Comparison of ENCODE assay signal across 18 cellular contexts in genomic region chr6:157944983-157945931, GRCh38. TPM values are rescaled to one million over a fixed set of nuclear protein-coding genes. Genes with fewer than 3 reads are reported as not detected.
DNase-seq lines count a peak whose midpoint lies in the region; ATAC-seq, FAIRE-seq and TF ChIP-seq lines count a peak whose summit lies in the region.
"Had no signal": no experiment of that assay in that cellular context is flagged by ENCODE, and none has a peak within 500 bp of the region (broad histone marks: within the 10 kb centered on the region; RNA-seq: fewer than 3 reads in every experiment).

No MANE protein-coding gene starts in this region.

- no peaks in the 10 kb centered on the region for H3K27me3 ChIP-seq in HepG2 (ENCODE audit: control insufficient read depth in 1 of 2, insufficient read depth in 2 of 2, low read length in 2 of 2)
- no peaks in the 10 kb centered on the region for H3K27me3 ChIP-seq in right lobe of liver
- no peaks in the 10 kb centered on the region for H3K27me3 ChIP-seq in aorta (ENCODE audit: control insufficient read depth in 1 of 2, insufficient read depth in 2 of 2, low read length in 1 of 2)
- H3K27me3 ChIP-seq: stomach had no signal

- H3K9me3 ChIP-seq in HepG2 (ENCODE audit: low read length) (no peaks in the 10 kb centered on the region), right lobe of liver (no peaks in the 10 kb centered on the region), aorta (ENCODE audit: control insufficient read depth, low read length) (no peaks in the 10 kb centered on the region)

- no peaks in the 10 kb centered on the region for H4K20me1 ChIP-seq in HepG2 (ENCODE audit: insufficient read depth, low read length)

- intact Hi-C loops in HepG2 (cut with micrococcal nuclease; ENCODE audit: unreplicated experiment) (no loop called here), right lobe of liver (cut with DNase I) (no loop called here), aorta (cut with DNase I) (no loop called here)

- H3K79me2 ChIP-seq in HepG2 (ENCODE audit: insufficient read depth, low read length), result no peaks in the 10 kb centered on the region

- TF ChIP-seq EP300 in HepG2 (IDR thresholded peaks at IDR 0.05; ENCODE audit: low read depth in 2 of 2, low read length in 2 of 2), result no peak
- no peak for TF ChIP-seq EP300 in HepG2 (CRISPR knock-in tag; IDR thresholded peaks at IDR 0.05; ENCODE audit: borderline replicate concordance)

- ATAC-seq in HepG2 (no peak), right lobe of liver (no peak), aorta (ENCODE audit: low FRiP score) (peak; percentile 31), HG02852 (IDR thresholded peaks at IDR 0.05; ENCODE audit: unreplicated experiment) (no peak), GM21367 (IDR thresholded peaks at IDR 0.05; ENCODE audit: unreplicated experiment) (no peak)
- ATAC-seq: left cardiac atrium had no signal

- CTCF ChIA-PET in HepG2 (lab: Yijun Ruan, JAX; ENCODE audit: low intra/inter-chr PET ratio, low total read pairs), result no interaction called here

- no peak overlapping the region for H3K9ac ChIP-seq in HepG2 (ENCODE audit: insufficient read depth, low read depth, low read length)
- H3K9ac ChIP-seq: SK-N-SH had no signal

- H2AFZ ChIP-seq in HepG2 (ENCODE audit: low read length), result no peak overlapping the region

- no TSS peak for BruUV-seq in HepG2 (replicated peaks; lab: Mats Ljungman, UMichigan)

- in situ Hi-C loops in HepG2 (cut with HindIII; ENCODE audit: extremely low pct_ligation_motif_present, low pct_unique_long_range_greater_than_20kb), result loop anchor here (5.0 kb wide), 1 partner anchor 188 kb away; no protein-coding TSS in a partner anchor

- WGBS in HepG2 (ENCODE audit: low lambda C conversion rate), result 95% methylated on average over 14 of the region's 14 CpGs
- WGBS in right lobe of liver (ENCODE audit: insufficient coverage, low coverage, low lambda C conversion rate, missing lambda C conversion rate), result 87% methylated on average over 12 of the region's 14 CpGs
- WGBS in aorta, 2 donors, result 89 to 91% methylated on average over 14 of the region's 14 CpGs

- TF ChIP-seq POLR2A in HepG2 (IDR thresholded peaks at IDR 0.05; ENCODE audit: insufficient read depth in 1 of 2, low read depth in 2 of 2, low read length in 2 of 2), result no peak
- no peak for TF ChIP-seq POLR2A in right lobe of liver (IDR thresholded peaks at IDR 0.05)

- DNase-seq in HepG2 (ENCODE audit: low spot score) (no peak), right lobe of liver (no peak), aorta (no peak), NCI-H1694 (lab: John Stamatoyannopoulos, UW) (no peak)
- DNase-seq in stimulated activated CD4-positive, alpha-beta T cell treated with anti-CD3 and anti-CD28 coated beads, Interleukin-1b, Interleukin-23, amount 100 ng/mL, for 4 hours (ENCODE audit: low read depth in 2 of 2), result peak; percentile 19 to 30
- DNase-seq: head of caudate nucleus, left cardiac atrium, NCI-H1092 treated with DMSO at 0.1 percent for 48 hours, NCI-H2227 treated with DMSO at 0.1 percent for 48 hours, SK-N-SH, stomach had no signal

- no peak for TF ChIP-seq CTCF in HepG2 (CRISPR knock-in tag; IDR thresholded peaks at IDR 0.05)
- TF ChIP-seq CTCF in right lobe of liver (IDR thresholded peaks at IDR 0.05), result no peak

- peaks cover 16 to 42% of the 10 kb centered on the region in 2 experiments; a peak in 4 of 5 replicates for H3K36me3 ChIP-seq in HepG2 (replicated peaks in 1 of 2; ENCODE audit: control insufficient read depth in 1 of 2, insufficient read depth in 2 of 2, low read length in 2 of 2)
- peaks cover 0 to 47% (median 18%) of the 10 kb centered on the region in 4 donors for H3K36me3 ChIP-seq in right lobe of liver
- peaks cover 0 to 3% of the 10 kb centered on the region in 2 donors for H3K36me3 ChIP-seq in aorta (ENCODE audit: control insufficient read depth in 1 of 2, insufficient read depth in 2 of 2, low read length in 1 of 2)

- H3K4me1 ChIP-seq in HepG2 (ENCODE audit: insufficient read depth, low read length) (no peaks in the 10 kb centered on the region), right lobe of liver (peaks cover 0 to 3% (median 0%) of the 10 kb centered on the region in 4 donors), aorta (ENCODE audit: control insufficient read depth in 1 of 2, insufficient read depth in 2 of 2, low read length in 2 of 2) (no peaks in the 10 kb centered on the region)
- H3K4me1 ChIP-seq: stomach had no signal

- H3K4me3 ChIP-seq in HepG2 (replicated peaks in 1 of 3; ENCODE audit: insufficient read depth in 1 of 3, low read depth in 2 of 3, low read length in 3 of 3) (no peak overlapping the region), right lobe of liver (no peak overlapping the region), aorta (ENCODE audit: low read length in 2 of 2) (no peak overlapping the region)
- H3K4me3 ChIP-seq: stomach had no signal

- H3K27ac ChIP-seq in HepG2 (ENCODE audit: extremely low read length, insufficient read depth, low read length) (no peak overlapping the region), right lobe of liver (no peak overlapping the region), angular gyrus (ENCODE audit: low read depth, low read length) (peak overlapping the region; percentile 2), aorta (ENCODE audit: low read depth in 1 of 2, low read length in 2 of 2) (no peak overlapping the region)
- H3K27ac ChIP-seq: stomach, VCaP had no signal

- H3K4me2 ChIP-seq in HepG2 (ENCODE audit: low read depth, low read length), result no peak overlapping the region
- H3K4me2 ChIP-seq: SK-N-SH had no signal

- POLR2A ChIA-PET in HepG2 (lab: Yijun Ruan, JAX), result no interaction called here

- no peak for FAIRE-seq in HepG2 (lab: Jason Lieb, UNC)
- FAIRE-seq: bronchial epithelial cell, endometrium, H54 had no signal

- no peak for TF ChIP-seq RAD21 in HepG2 (CRISPR knock-in tag; IDR thresholded peaks at IDR 0.05)

TF ChIP-seq in HepG2, 621 proteins besides CTCF, POLR2A, EP300 and RAD21 (continues in another document):
- no peak for TF ChIP-seq SALL1 (CRISPR knock-in tag; IDR thresholded peaks at IDR 0.05)
- no peak for TF ChIP-seq ZBTB33 (CRISPR knock-in tag; IDR thresholded peaks at IDR 0.05)
- TF ChIP-seq ZNF761 (CRISPR knock-in tag; conservative IDR thresholded peaks at IDR 0.05), result no peak
- no peak for TF ChIP-seq ZNF800 (CRISPR knock-in tag; IDR thresholded peaks at IDR 0.05)
- no peak for TF ChIP-seq ZNF329 (CRISPR knock-in tag; IDR thresholded peaks at IDR 0.05; ENCODE audit: low read depth)
- TF ChIP-seq RBM22 (optimal IDR thresholded peaks at IDR 0.05; ENCODE audit: low read length), result peak; percentile 23

RNA-seq across cellular contexts. Expression of gene SYNJ2, which starts 36.4 kb away (rescaled TPM):
- total RNA-seq in HepG2 (2016; rRNA removed; fragmentation: Illumina TruSeq; extraction: Trizol) (39.0 and 39.1 TPM in 2 replicates), right lobe of liver (1 to 10 TPM; 3.2 to 7.4 (median 4.2) TPM), aorta (10 to 100 TPM; 26.8 to 38.7 TPM)
- total RNA-seq in HepG2 (2016; cell fraction: cytosol; rRNA removed; fragmentation: Illumina TruSeq; extraction: Trizol; ENCODE audit: low read depth), result 50.4 and 51.2 TPM in 2 replicates
- 32.6 and 44.6 TPM in 2 replicates for total RNA-seq in HepG2 (2016; cell fraction: insoluble cytoplasmic fraction; rRNA removed; fragmentation: Illumina TruSeq; extraction: Trizol)
- 52.4 and 52.9 TPM in 2 replicates for total RNA-seq in HepG2 (2016; cell fraction: membrane; rRNA removed; fragmentation: Illumina TruSeq; extraction: Trizol)
- 33.3 and 38.2 TPM in 2 replicates for total RNA-seq in HepG2 (2016; cell fraction: nucleus; rRNA removed; fragmentation: Illumina TruSeq; extraction: Trizol)
- polyA plus RNA-seq in HepG2 (2011; rRNA removed) (57.6 and 59.5 TPM in 2 replicates), aorta (10 to 100 TPM in 1 of 2 donors, 1 to 10 TPM in 1; 8.6 to 17.9 TPM)
- polyA plus RNA-seq in HepG2 (2011; cell fraction: cytosol; rRNA removed), result 44.7 and 49.0 TPM in 2 replicates
- polyA plus RNA-seq in HepG2 (2011; cell fraction: nucleus; rRNA removed), result 85.9 and 86.7 TPM in 2 replicates
- polyA plus RNA-seq in HepG2 (2012), result 53.7 and 59.9 TPM in 2 replicates
- polyA plus RNA-seq in HepG2 (2016; cell fraction: cytosol; fragmentation: Illumina TruSeq; extraction: Trizol; ENCODE audit: low read depth), result 53.0 and 54.8 TPM in 2 replicates
- polyA plus RNA-seq in HepG2 (2016; cell fraction: insoluble cytoplasmic fraction; fragmentation: Illumina TruSeq; extraction: Trizol; ENCODE audit: low read depth), result 28.2 and 29.0 TPM in 2 replicates
- 41.5 and 42.8 TPM in 2 replicates for polyA plus RNA-seq in HepG2 (2016; cell fraction: membrane; fragmentation: Illumina TruSeq; extraction: Trizol; ENCODE audit: low read depth)
- 49.3 and 52.0 TPM in 2 replicates for polyA plus RNA-seq in HepG2 (2016; cell fraction: nucleus; fragmentation: Illumina TruSeq; extraction: Trizol; ENCODE audit: insufficient read depth, low read depth)
- polyA minus RNA-seq in HepG2 (2011; rRNA and poly(A)+ RNA removed; ENCODE audit: low replicate concordance), result 21.9 and 161 TPM in 2 replicates
- polyA minus RNA-seq in HepG2 (2011; cell fraction: cytosol; rRNA and poly(A)+ RNA removed), result 57.2 and 71.5 TPM in 2 replicates
- 135 and 148 TPM in 2 replicates for polyA minus RNA-seq in HepG2 (2011; cell fraction: nucleus; rRNA and poly(A)+ RNA removed)

Comparison
In these comparisons a context has a peak if more than half of its experiments do, and no peak if none do; other contexts are left out.
1. DNase-seq: peak in stimulated activated CD4-positive, alpha-beta T cell treated with anti-CD3 and anti-CD28 coated beads, Interleukin-1b, Interleukin-23, amount 100 ng/mL, for 4 hours (2 of 2); none in HepG2 (single experiment), right lobe of liver (0 of 3), aorta (0 of 2) and NCI-H1694 (single experiment).